27 cellular contexts compared by ENCODE assay signal in the genomic region with DNA sequence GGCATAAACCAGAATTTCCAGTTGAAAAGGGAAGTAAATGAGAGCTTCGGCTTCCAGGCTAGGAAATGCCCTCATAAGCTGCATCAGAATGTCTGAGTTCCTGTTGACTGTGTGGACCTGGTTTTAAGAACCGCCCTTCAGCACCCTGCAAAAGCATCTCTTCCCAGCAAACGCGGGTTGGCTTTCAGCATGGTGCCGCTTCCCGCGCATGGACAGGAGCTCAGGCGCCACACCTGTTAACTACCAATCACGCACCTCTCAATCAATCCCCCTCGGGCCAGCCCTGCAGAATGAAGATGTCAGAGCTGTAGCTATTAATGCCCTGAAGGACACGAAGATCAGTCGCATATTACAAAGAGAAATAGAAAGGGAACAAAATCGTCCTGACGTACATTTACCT.
"Had no signal": no experiment of that assay in that cellular context is flagged by ENCODE, and none has a peak within 500 bp of the region (broad histone marks: within the 10 kb centered on the region; RNA-seq: fewer than 3 reads in every experiment).

No MANE protein-coding gene starts in this region.

- H3K79me2 ChIP-seq: parathyroid adenoma had no signal

- H3K27me3 ChIP-seq: foreskin keratinocyte, gastroesophageal sphincter, heart right ventricle, neutrophil, sigmoid colon, stomach, thyroid gland, vagina had no signal

- H3K27ac ChIP-seq: dorsolateral prefrontal cortex, foreskin keratinocyte, gastroesophageal sphincter, heart right ventricle, lower lobe of right lung, neutrophil, parathyroid adenoma, prostate gland, sigmoid colon, stomach, thyroid gland, vagina had no signal

- H2AFZ ChIP-seq: parathyroid adenoma had no signal

- ATAC-seq: foreskin keratinocyte; gastroesophageal sphincter; heart right ventricle; left ventricle myocardium superior; mucosa of descending colon; natural killer cell treated with Interleukin-12 subunit alpha and Interleukin-12 subunit beta and Interleukin-15 and Interleukin-18, amount 100 ng/mL, for 72 hours; right cardiac atrium; stimulated activated effector memory CD8-positive, alpha-beta T cell treated with anti-CD3 and anti-CD28 coated beads, Interleukin-12 subunit alpha, Interleukin-12 subunit beta, amount 100 ng/mL, for 72 hours had no signal

- H3K4me3 ChIP-seq: dorsolateral prefrontal cortex, gastroesophageal sphincter, heart right ventricle, lower lobe of right lung, mucosa of descending colon, prostate gland, sigmoid colon, stomach, thyroid gland, vagina had no signal

- H3K36me3 ChIP-seq: gastroesophageal sphincter, heart right ventricle, lower lobe of right lung, neutrophil, prostate gland, sigmoid colon, stomach, thyroid gland, vagina had no signal

- H3K9me3 Mint-ChIP-seq: natural killer cell treated with Interleukin-12 subunit alpha and Interleukin-12 subunit beta and Interleukin-15 and Interleukin-18, amount 100 ng/mL, for 72 hours had no signal

- H3K4me1 Mint-ChIP-seq: mesothelial cell of epicardium; naive B cell; neural crest cell; stimulated activated effector memory CD8-positive, alpha-beta T cell treated with anti-CD3 and anti-CD28 coated beads, Interleukin-12 subunit alpha, Interleukin-12 subunit beta, amount 100 ng/mL, for 72 hours had no signal

- H3K4me1 ChIP-seq: foreskin keratinocyte, gastroesophageal sphincter, heart right ventricle, parathyroid adenoma, prostate gland, sigmoid colon, stomach, thyroid gland, vagina had no signal

- H3K9me3 ChIP-seq: gastroesophageal sphincter, lower lobe of right lung, neutrophil, prostate gland, sigmoid colon, thyroid gland, vagina had no signal

- H3K9ac ChIP-seq: parathyroid adenoma had no signal

- H3K4me3 Mint-ChIP-seq: mesothelial cell of epicardium; naive B cell; natural killer cell treated with Interleukin-12 subunit alpha and Interleukin-12 subunit beta and Interleukin-15 and Interleukin-18, amount 100 ng/mL, for 72 hours; neural crest cell; stimulated activated effector memory CD8-positive, alpha-beta T cell treated with anti-CD3 and anti-CD28 coated beads, Interleukin-12 subunit alpha, Interleukin-12 subunit beta, amount 100 ng/mL, for 72 hours had no signal

- H3K36me3 Mint-ChIP-seq: mesothelial cell of epicardium; naive B cell; stimulated activated effector memory CD8-positive, alpha-beta T cell treated with anti-CD3 and anti-CD28 coated beads, Interleukin-12 subunit alpha, Interleukin-12 subunit beta, amount 100 ng/mL, for 72 hours had no signal

- H3K27ac Mint-ChIP-seq: mesothelial cell of epicardium; naive B cell; natural killer cell treated with Interleukin-12 subunit alpha and Interleukin-12 subunit beta and Interleukin-15 and Interleukin-18, amount 100 ng/mL, for 72 hours; stimulated activated effector memory CD8-positive, alpha-beta T cell treated with anti-CD3 and anti-CD28 coated beads, Interleukin-12 subunit alpha, Interleukin-12 subunit beta, amount 100 ng/mL, for 72 hours had no signal

- DNase-seq: dorsolateral prefrontal cortex; effector CD4-positive, alpha-beta T cell; foreskin keratinocyte; glutamatergic neuron; heart right ventricle; hippocampal formation; left ventricle myocardium superior; lower lobe of right lung; mesenchymal stem cell; mucosa of descending colon; naive B cell; right cardiac atrium; sigmoid colon; stimulated activated CD4-positive, alpha-beta T cell treated with anti-CD3 and anti-CD28 coated beads, Interleukin-2, amount 100 ng/mL, for 24 hours; stimulated activated CD4-positive, alpha-beta T cell treated with anti-CD3 and anti-CD28 coated beads, Interleukin-4, amount 100 ng/mL, for 24 hours; stimulated activated naive CD4-positive, alpha-beta T cell treated with Interleukin-2 at 50 U/mL for 16 hours; stomach; thyroid gland had no signal
